Comparison of ENCODE assay signal across 9 cellular contexts in the genomic region with DNA sequence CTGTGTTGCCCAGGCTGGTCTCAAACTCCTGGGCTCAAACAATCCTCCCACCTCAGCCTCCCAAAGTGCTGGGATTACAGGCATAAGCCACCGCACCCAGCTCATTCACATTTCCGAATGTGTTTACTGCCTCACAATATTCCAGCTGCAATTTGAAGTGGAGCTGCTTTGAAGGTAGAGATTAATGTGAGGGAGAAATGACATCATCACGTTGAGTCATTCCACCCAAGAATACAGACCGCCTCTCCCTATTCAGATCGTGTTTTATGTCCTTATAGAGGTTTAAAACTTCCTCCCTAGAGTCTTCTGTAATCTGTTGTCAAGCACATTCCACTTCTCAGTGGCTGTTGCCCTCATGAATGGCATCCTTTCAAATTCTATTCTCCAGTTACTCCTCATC.
DNase-seq lines count a peak whose midpoint lies in the region; ATAC-seq and TF ChIP-seq lines count a peak whose summit lies in the region.
"Had no signal": no experiment of that assay in that cellular context is flagged by ENCODE, and none has a peak within 500 bp of the region (broad histone marks: within the 10 kb centered on the region; RNA-seq: fewer than 3 reads in every experiment).

No MANE protein-coding gene starts in this region.

- H3K9me3 Mint-ChIP-seq in endothelial cell (ENCODE audit: unreplicated experiment), result no peaks in the 10 kb centered on the region

- H3K27ac ChIP-seq in RWPE2 (ENCODE audit: poor library complexity, severe bottlenecking) (no peak overlapping the region), smooth muscle cell (ENCODE audit: low read depth) (peak overlapping the region; percentile 51)

- H3K4me1 ChIP-seq in RWPE2 (ENCODE audit: insufficient read depth, poor library complexity, severe bottlenecking) (peaks cover 5% of the 10 kb centered on the region), smooth muscle cell (ENCODE audit: low read depth) (no peaks in the 10 kb centered on the region)

- no peak overlapping the region for H2AFZ ChIP-seq in smooth muscle cell (ENCODE audit: low read depth)

- TF ChIP-seq CTCF in RWPE2 (IDR thresholded peaks at IDR 0.05; ENCODE audit: poor library complexity, severe bottlenecking) (no peak), endothelial cell (IDR thresholded peaks at IDR 0.05; ENCODE audit: unreplicated experiment) (no peak), smooth muscle cell (IDR thresholded peaks at IDR 0.05; ENCODE audit: borderline replicate concordance, insufficient read depth, poor library complexity, severe bottlenecking) (no peak)

- peaks cover 17% of the 10 kb centered on the region for H3K4me1 Mint-ChIP-seq in endothelial cell (ENCODE audit: unreplicated experiment)

- H3K27me3 Mint-ChIP-seq in endothelial cell (ENCODE audit: unreplicated experiment), result peaks cover 4% of the 10 kb centered on the region
- H3K27me3 Mint-ChIP-seq: activated B cell treated with CpG ODN at 0.5 μM for 24 hours had no signal

- H3K36me3 ChIP-seq in RWPE2 (ENCODE audit: low read depth), result no peaks in the 10 kb centered on the region
- no peaks in the 10 kb centered on the region for H3K36me3 ChIP-seq in smooth muscle cell (ENCODE audit: low read depth)

- DNase-seq in NOMO-1 treated with DMSO at 0.1 percent for 48 hours (lab: John Stamatoyannopoulos, UW; ENCODE audit: unreplicated experiment) (peak; percentile 26), NOMO-1 treated with dmso at 0.1 percent for 144 hours (lab: John Stamatoyannopoulos, UW; ENCODE audit: unreplicated experiment) (no peak), RWPE2 (ENCODE audit: low spot score) (no peak), endothelial cell (ENCODE audit: low spot score) (no peak), smooth muscle cell (lab: John Stamatoyannopoulos, UW; ENCODE audit: unreplicated experiment) (no peak)
- DNase-seq: activated B cell treated with CpG ODN at 0.5 μM for 24 hours had no signal

- H3K27me3 ChIP-seq in RWPE2 (ENCODE audit: insufficient read depth, poor library complexity, severe bottlenecking) (no peaks in the 10 kb centered on the region), smooth muscle cell (ENCODE audit: low read depth) (no peaks in the 10 kb centered on the region)

- H3K4me3 Mint-ChIP-seq in endothelial cell (ENCODE audit: unreplicated experiment), result peak overlapping the region; percentile 62
- H3K4me3 Mint-ChIP-seq: activated B cell treated with CpG ODN at 0.5 μM for 24 hours had no signal

- no peaks in the 10 kb centered on the region for H3K79me2 ChIP-seq in smooth muscle cell (ENCODE audit: low read depth)

- H3K4me3 ChIP-seq in RWPE2 (ENCODE audit: severe bottlenecking) (no peak overlapping the region), smooth muscle cell (no peak overlapping the region)

- peaks cover 43% of the 10 kb centered on the region for H3K36me3 Mint-ChIP-seq in endothelial cell (ENCODE audit: low read depth, unreplicated experiment)

- H3F3A ChIP-seq in smooth muscle cell (ENCODE audit: low read depth), result no peaks in the 10 kb centered on the region

- no peak overlapping the region for H3K9ac ChIP-seq in smooth muscle cell (ENCODE audit: low read depth)

- H3K9me3 ChIP-seq in RWPE2 (ENCODE audit: severe bottlenecking), result peaks cover 6% of the 10 kb centered on the region
- H3K9me3 ChIP-seq in smooth muscle cell (replicated peaks; ENCODE audit: low read depth), result no peaks in the 10 kb centered on the region

- no peak overlapping the region for H3K4me2 ChIP-seq in smooth muscle cell

- WGBS in smooth muscle cell (ENCODE audit: low lambda C conversion rate), result 41% methylated on average over 5 of the region's 5 CpGs

- peak; percentile 84 for ATAC-seq in RWPE2 (ENCODE audit: low read depth)
- no peak for ATAC-seq in GM21360 (IDR thresholded peaks at IDR 0.05; ENCODE audit: unreplicated experiment)
- ATAC-seq in GM19324 (IDR thresholded peaks at IDR 0.05; ENCODE audit: low FRiP score, unreplicated experiment), result no peak
- no peak for ATAC-seq in HG02938 (IDR thresholded peaks at IDR 0.05; ENCODE audit: unreplicated experiment)

- H3K27ac Mint-ChIP-seq in endothelial cell (ENCODE audit: unreplicated experiment), result no peak overlapping the region
- H3K27ac Mint-ChIP-seq: activated B cell treated with CpG ODN at 0.5 μM for 24 hours had no signal

- H4K20me1 ChIP-seq in smooth muscle cell (ENCODE audit: low read depth), result no peaks in the 10 kb centered on the region
